In genomic region chr19:47600246-47601179, GRCh38 we compare ENCODE assay signal across 8 cellular contexts. TPM values are rescaled to one million over a fixed set of nuclear protein-coding genes. Genes with fewer than 3 reads are reported as not detected.
DNase-seq lines count a peak whose midpoint lies in the region; ATAC-seq and TF ChIP-seq lines count a peak whose summit lies in the region.

No MANE protein-coding gene starts in this region.

- TF ChIP-seq EP300 in upper lobe of left lung (IDR thresholded peaks at IDR 0.05): no peak

- peak overlapping the region; percentile 16 to 73 (median 64) for H3K4me3 ChIP-seq in heart right ventricle
- peak overlapping the region; percentile 48 to 60 (median 58) for H3K4me3 ChIP-seq in upper lobe of left lung

- 4% methylated on average over 77 of the region's 77 CpGs for WGBS in heart right ventricle, 2 donors
- 6 to 20% methylated on average over 19 to 48 of the region's 77 CpGs for WGBS in upper lobe of left lung, 2 donors

- DNase-seq in GM13976 (ENCODE audit: low spot score) (peak; percentile 100), NCI-H1436 treated with DMSO at 0.1 percent for 48 hours (lab: John Stamatoyannopoulos, UW) (peak; percentile 94), T follicular helper cell (ENCODE audit: low read depth) (peak; percentile 98), amniotic epithelial cell (ENCODE audit: low read depth) (peak; percentile 98), heart right ventricle (peak; percentile 99 to 100), posterior cingulate gyrus (peak; percentile 98 to 100 (median 99)), upper lobe of left lung (peak; percentile 99)

- no peaks in the 10 kb centered on the region for H3K9me3 ChIP-seq in heart right ventricle
- H3K9me3 ChIP-seq in upper lobe of left lung: no peaks in the 10 kb centered on the region

- peak; percentile 93 for ATAC-seq in HG02852 (IDR thresholded peaks at IDR 0.05; ENCODE audit: unreplicated experiment)
- peak; percentile 98 to 100 (median 98) for ATAC-seq in heart right ventricle
- peak; percentile 99 to 100 for ATAC-seq in upper lobe of left lung (ENCODE audit: low FRiP score in 2 of 2)

- in situ Hi-C loops in GM13976 (cut with MboI; ENCODE audit: low sequenced_read_pairs, unreplicated experiment): no loop called here

- H3K27me3 ChIP-seq in heart right ventricle: no peaks in the 10 kb centered on the region
- no peaks in the 10 kb centered on the region for H3K27me3 ChIP-seq in upper lobe of left lung

- H3K4me1 ChIP-seq in heart right ventricle (peaks cover 2 to 46% (median 22%) of the 10 kb centered on the region in 9 donors), upper lobe of left lung (peaks cover 17 to 27% (median 21%) of the 10 kb centered on the region in 4 donors)

- intact Hi-C loops in heart right ventricle (cut with DNase I) (loop anchor here in 8 of 10 donors (1.0 to 10.0 kb wide), 7 partner anchors 78 to 88 kb away; partner anchors contain the start of gene NAPA (in 5 of the 8)), posterior cingulate gyrus (cut with DNase I) (loop anchor here (1.0 to 10.0 kb wide), 2 partner anchors 8 to 166 kb away; no protein-coding TSS in a partner anchor)

- H3K27ac ChIP-seq in heart right ventricle (peak overlapping the region; percentile 44 to 92 (median 86)), upper lobe of left lung (peak overlapping the region; percentile 82 to 91 (median 88))

- TF ChIP-seq CTCF in GM13976 (IDR thresholded peaks at IDR 0.05; ENCODE audit: borderline replicate concordance, control extremely low read depth, extremely low read depth, insufficient read depth, missing control alignments): no peak
- TF ChIP-seq CTCF in heart right ventricle (IDR thresholded peaks at IDR 0.05): peak in 1 of 9 donors; percentile 13
- TF ChIP-seq CTCF in upper lobe of left lung (IDR thresholded peaks at IDR 0.05): peak in 1 of 6 experiments; percentile 10

- H3K36me3 ChIP-seq in heart right ventricle: no peaks in the 10 kb centered on the region
- no peaks in the 10 kb centered on the region for H3K36me3 ChIP-seq in upper lobe of left lung

- TF ChIP-seq POLR2A in upper lobe of left lung (IDR thresholded peaks at IDR 0.05): peak in 3 of 4 donors; percentile 76 to 95 (median 86)

RNA-seq across cellular contexts. Expression of gene BICRA, which starts 8.4 kb away (rescaled TPM):
- total RNA-seq in heart right ventricle: 10 to 100 TPM in 3 of 10 donors, 1 to 10 TPM in 7; 6.5 to 13.2 (median 8.9) TPM
- 10 to 100 TPM in 1 of 2 donors, 1 to 10 TPM in 1; 2.8 to 11.8 TPM for polyA plus RNA-seq in heart right ventricle
- total RNA-seq in upper lobe of left lung: 10 to 100 TPM in 4 of 6 donors, 1 to 10 TPM in 2; 5.0 to 66.1 (median 15.2) TPM

RNA-seq across cellular contexts. Expression of gene ZNF541, which starts 27.6 kb away (rescaled TPM):
- 1 to 10 TPM in 7 of 10 donors, under 1 TPM in 3; 0.56 to 3.7 (median 1.8) TPM for total RNA-seq in heart right ventricle
- polyA plus RNA-seq in heart right ventricle: under 1 TPM; 0.23 to 0.88 TPM
- 1 to 10 TPM in 1 of 6 donors, under 1 TPM in 5; 0.20 to 2.1 (median 0.42) TPM for total RNA-seq in upper lobe of left lung

Comparison
In these comparisons a context has a peak if more than half of its experiments do, and no peak if none do; other contexts are left out.
1. Peak in every context shown above with its lines: DNase-seq, ATAC-seq, H3K4me3 ChIP-seq and H3K27ac ChIP-seq.